Comparison of ENCODE assay signal across 12 cellular contexts in the genomic region with DNA sequence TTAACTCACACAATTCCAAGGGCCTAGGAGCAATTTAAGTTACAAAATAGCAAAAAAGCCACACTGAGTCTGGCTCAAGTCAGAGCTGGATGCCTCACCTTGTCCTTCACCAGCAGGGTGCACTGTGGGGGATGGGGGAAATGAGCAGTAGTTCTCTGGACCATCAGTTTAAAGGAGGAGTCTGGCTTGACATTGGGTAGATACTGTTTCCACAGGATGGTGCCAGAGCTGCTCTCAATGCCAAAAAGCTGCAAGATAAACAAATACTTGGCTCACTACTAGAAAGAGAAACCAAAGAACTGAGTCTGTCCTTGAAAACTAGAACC. TPM values are rescaled to one million over a fixed set of nuclear protein-coding genes. Genes with fewer than 3 reads are reported as not detected.
A peak's percentile ranks its signal among the peaks of the same experiment; 100 is the strongest.
DNase-seq lines count a peak whose midpoint lies in the region; ATAC-seq and TF ChIP-seq lines count a peak whose summit lies in the region.
"Had no signal": no experiment of that assay in that cellular context is flagged by ENCODE, and none has a peak within 500 bp of the region (broad histone marks: within the 10 kb centered on the region; RNA-seq: fewer than 3 reads in every experiment).

No MANE protein-coding gene starts in this region.

- TF ChIP-seq POLR2A in testis (IDR thresholded peaks at IDR 0.05), result no peak

- DNase-seq in DMS53 (lab: John Stamatoyannopoulos, UW), result peak; percentile 18
- DNase-seq in DMS53 treated with DMSO at 0.1 percent for 48 hours (lab: John Stamatoyannopoulos, UW; ENCODE audit: unreplicated experiment), result no peak
- no peak for DNase-seq in caudate nucleus (lab: John Stamatoyannopoulos, UW)
- DNase-seq in iris pigment epithelial cell (ENCODE audit: low read depth), result peak; percentile 73
- DNase-seq in testis, result peak; percentile 82
- DNase-seq in SHP77 (lab: John Stamatoyannopoulos, UW), result no peak
- DNase-seq in glomerular visceral epithelial cell (ENCODE audit: extremely low spot score), result no peak
- DNase-seq: GDM1, NCI-H345 had no signal

- intact Hi-C loops in testis (cut with DNase I; ENCODE audit: low total_unique reads), result no loop called here

- no peak for ATAC-seq in GM19397 (IDR thresholded peaks at IDR 0.05; ENCODE audit: unreplicated experiment)

- peak in 2 of 3 experiments; percentile 10 to 36 for TF ChIP-seq CTCF in testis (IDR thresholded peaks at IDR 0.05)

- H3K36me3 ChIP-seq in testis (ENCODE audit: low read depth, missing control alignments), result no peaks in the 10 kb centered on the region

- peaks cover 21% of the 10 kb centered on the region for H3K4me1 ChIP-seq in testis
- H3K4me1 ChIP-seq: parathyroid adenoma had no signal

- H3K27ac ChIP-seq in caudate nucleus (ENCODE audit: low read depth, low read length) (peak overlapping the region; percentile 18), testis (peak overlapping the region; percentile 42 to 73)
- H3K27ac ChIP-seq: parathyroid adenoma had no signal

- H3K4me3 ChIP-seq in testis, result no peak overlapping the region

- H3K9me3 ChIP-seq in testis, result no peaks in the 10 kb centered on the region

- no peaks in the 10 kb centered on the region for H3K27me3 ChIP-seq in testis

RNA-seq across cellular contexts. Expression of a gene that starts 18.8 kb away (rescaled TPM):
- 100 to 1,000 TPM in 1 of 2 donors, 10 to 100 TPM in 1; 79.0 to 114 TPM for total RNA-seq in testis
- polyA plus RNA-seq in testis (ENCODE audit: insufficient read depth, low read depth, low replicate concordance), result 41.9 TPM

RNA-seq across cellular contexts. Expression of a gene that starts 19.1 kb away (rescaled TPM):
- total RNA-seq in testis, result 10 to 100 TPM; 25.8 to 36.9 TPM
- polyA plus RNA-seq in testis (ENCODE audit: insufficient read depth, low read depth, low replicate concordance), result 46.4 TPM

RNA-seq across cellular contexts. Expression of a gene that starts 22.4 kb away (rescaled TPM):
- 100 to 1,000 TPM; 613 to 708 TPM for total RNA-seq in testis
- 301 TPM for polyA plus RNA-seq in testis (ENCODE audit: insufficient read depth, low read depth, low replicate concordance)

RNA-seq across cellular contexts. Expression of a gene that starts 56.1 kb away (rescaled TPM):
- total RNA-seq in testis, result 1 to 10 TPM; 6.2 to 6.5 TPM
- 2.3 TPM for polyA plus RNA-seq in testis (ENCODE audit: insufficient read depth, low read depth, low replicate concordance)
- total RNA-seq: A172 had no signal

Comparison
In these comparisons a context has a peak if more than half of its experiments do, and no peak if none do; other contexts are left out.
1. DNase-seq: peak in DMS53 (single experiment), iris pigment epithelial cell (single experiment) and testis (single experiment); none in DMS53 treated with DMSO at 0.1 percent for 48 hours (single experiment), caudate nucleus (0 of 61), SHP77 (0 of 2) and glomerular visceral epithelial cell (single experiment).